In the genomic region with DNA sequence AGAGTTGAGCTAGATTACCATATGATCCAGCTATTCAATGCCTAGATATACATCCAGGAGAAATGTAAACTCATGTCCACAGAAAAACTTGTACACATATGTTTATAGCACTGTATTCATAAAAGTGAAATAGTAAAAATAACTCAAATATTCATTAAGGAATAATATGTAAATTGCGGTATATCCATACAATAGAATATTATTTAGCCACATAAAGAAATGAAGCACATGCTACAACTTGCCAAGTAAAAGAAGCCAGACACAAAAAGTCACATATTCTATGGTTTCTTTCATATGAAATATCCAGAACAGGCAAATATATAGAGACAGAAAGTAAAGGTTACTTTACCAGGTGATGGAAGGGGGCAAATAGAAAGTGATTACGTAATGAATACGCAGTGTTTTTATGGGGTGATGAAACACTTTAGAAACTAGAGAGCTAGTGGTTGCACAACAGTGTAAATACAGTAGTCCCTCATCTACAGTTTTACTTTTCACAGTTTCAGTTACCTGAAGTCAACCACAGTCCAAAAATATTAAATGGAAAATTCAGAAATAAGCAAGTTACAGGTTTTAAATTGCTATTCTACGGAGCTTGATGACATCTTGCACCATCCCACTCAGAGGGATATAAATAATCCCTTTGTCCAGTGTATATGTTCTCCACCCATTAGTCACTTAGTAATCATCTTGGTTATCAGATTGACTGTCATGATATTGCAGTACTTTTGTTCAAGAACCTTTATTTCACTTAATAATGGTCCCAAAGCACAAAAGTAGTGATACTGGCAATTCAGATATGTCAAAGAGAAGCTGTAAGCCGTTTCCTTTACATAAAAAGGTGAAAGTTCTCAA, we compare ENCODE assay signal across 13 cellular contexts.
DNase-seq lines count a peak whose midpoint lies in the region; ATAC-seq, FAIRE-seq and TF ChIP-seq lines count a peak whose summit lies in the region.
"Had no signal": no experiment of that assay in that cellular context is flagged by ENCODE, and none has a peak within 500 bp of the region (broad histone marks: within the 10 kb centered on the region; RNA-seq: fewer than 3 reads in every experiment).

No MANE protein-coding gene starts in this region.

- H3K4me1 ChIP-seq in transverse colon, result peaks cover 0 to 6% (median 2%) of the 10 kb centered on the region in 4 donors

- no peak for FAIRE-seq in bronchial epithelial cell (lab: Jason Lieb, UNC)

- peaks cover 53% of the 10 kb centered on the region for H3K4me1 Mint-ChIP-seq in stimulated activated naive CD8-positive, alpha-beta T cell treated with anti-CD3 and anti-CD28 coated beads, Interleukin-15, amount 100 ng/mL, for 72 hours

- in situ Hi-C loops in transverse colon (cut with MboI; ENCODE audit: low pct_ligation_motif_present in 1 of 4, low pct_unique_long_range_greater_than_20kb in 1 of 4, low sequenced_read_pairs in 3 of 4), result loop anchor here in 2 of 4 donors (25.0 kb wide), 1 partner anchor 372 kb away; no protein-coding TSS in a partner anchor

- peaks cover 11 to 12% of the 10 kb centered on the region in 2 donors for H3K9me3 Mint-ChIP-seq in stimulated activated naive CD8-positive, alpha-beta T cell treated with anti-CD3 and anti-CD28 coated beads, Interleukin-15, amount 100 ng/mL, for 72 hours

- no peak for TF ChIP-seq EP300 in transverse colon (IDR thresholded peaks at IDR 0.05; ENCODE audit: low read depth)

- H3K27ac Mint-ChIP-seq in stimulated activated naive CD8-positive, alpha-beta T cell treated with anti-CD3 and anti-CD28 coated beads, Interleukin-15, amount 100 ng/mL, for 72 hours, result peak overlapping the region in 1 of 2 donors; percentile 50
- H3K27ac Mint-ChIP-seq: activated CD8-positive, alpha-beta memory T cell treated with anti-CD3 and anti-CD28 coated beads, Interleukin-2, amount 10 ng/mL, durations not matched to agents 7 days and 5 days; B cell had no signal

- H3K27me3 Mint-ChIP-seq in stimulated activated naive CD8-positive, alpha-beta T cell treated with anti-CD3 and anti-CD28 coated beads, Interleukin-15, amount 100 ng/mL, for 72 hours, result no peaks in the 10 kb centered on the region
- H3K27me3 Mint-ChIP-seq: activated CD8-positive, alpha-beta memory T cell treated with anti-CD3 and anti-CD28 coated beads, Interleukin-2, amount 10 ng/mL, durations not matched to agents 7 days and 5 days; B cell; naive thymus-derived CD8-positive, alpha-beta T cell had no signal

- intact Hi-C loops in transverse colon (cut with DNase I; ENCODE audit: low total_unique reads), result no loop called here

- H3K27me3 ChIP-seq in bronchial epithelial cell (ENCODE audit: control insufficient read depth, insufficient read depth, low read length), result no peaks in the 10 kb centered on the region
- H3K27me3 ChIP-seq in transverse colon, result no peaks in the 10 kb centered on the region

- no peaks in the 10 kb centered on the region for H3K36me3 ChIP-seq in bronchial epithelial cell (ENCODE audit: control insufficient read depth, insufficient read depth, low read length)
- H3K36me3 ChIP-seq in transverse colon, result no peaks in the 10 kb centered on the region

- H3K4me3 ChIP-seq in bronchial epithelial cell (ENCODE audit: low read depth, low read length) (no peak overlapping the region), transverse colon (no peak overlapping the region)

- peak overlapping the region in 1 of 2 donors; percentile 13 for H3K4me3 Mint-ChIP-seq in stimulated activated naive CD8-positive, alpha-beta T cell treated with anti-CD3 and anti-CD28 coated beads, Interleukin-15, amount 100 ng/mL, for 72 hours
- H3K4me3 Mint-ChIP-seq: activated CD8-positive, alpha-beta memory T cell treated with anti-CD3 and anti-CD28 coated beads, Interleukin-2, amount 10 ng/mL, durations not matched to agents 7 days and 5 days; B cell; naive thymus-derived CD8-positive, alpha-beta T cell had no signal

- 81 to 84% methylated on average over 5 of the region's 5 CpGs for WGBS in transverse colon (ENCODE audit: low coverage in 1 of 2), 2 donors

- DNase-seq in stimulated activated naive CD8-positive, alpha-beta T cell treated with anti-CD3 and anti-CD28 coated beads, Interleukin-15, amount 100 ng/mL, for 72 hours, result no peak
- no peak for DNase-seq in stimulated activated naive CD8-positive, alpha-beta T cell treated with anti-CD3 and anti-CD28 coated beads, Interleukin-15, Interleukin-2, amounts not matched to agents 100 U/mL and 50 U/mL, for 24 hours
- DNase-seq in HuH-7 (ENCODE audit: low spot score) (peak; percentile 17), bronchial epithelial cell (ENCODE audit: low read depth) (peak; percentile 64), transverse colon (no peak), GM20000 (ENCODE audit: low spot score) (no peak), pons (ENCODE audit: low spot score) (no peak)
- no peak for DNase-seq in stimulated activated CD4-positive, alpha-beta T cell treated with anti-CD3 and anti-CD28 coated beads, Interleukin-4, amount 100 ng/mL, for 4 hours
- DNase-seq: activated CD8-positive, alpha-beta memory T cell treated with anti-CD3 and anti-CD28 coated beads, Interleukin-2, amount 10 ng/mL, durations not matched to agents 7 days and 5 days; naive thymus-derived CD8-positive, alpha-beta T cell; NCI-H1105 treated with DMSO at 0.1 percent for 48 hours; SHP77 treated with DMSO at 0.1 percent for 48 hours had no signal

- ATAC-seq in stimulated activated naive CD8-positive, alpha-beta T cell treated with anti-CD3 and anti-CD28 coated beads, Interleukin-15, amount 100 ng/mL, for 72 hours, result peak; percentile 92
- no peak for ATAC-seq in stimulated activated naive CD8-positive, alpha-beta T cell treated with anti-CD3 and anti-CD28 coated beads, Interleukin-15, Interleukin-2, amounts not matched to agents 100 U/mL and 50 U/mL, for 24 hours
- ATAC-seq: activated CD8-positive, alpha-beta memory T cell treated with anti-CD3 and anti-CD28 coated beads, Interleukin-2, amount 10 ng/mL, durations not matched to agents 7 days and 5 days; naive thymus-derived CD8-positive, alpha-beta T cell had no signal

- no peak for TF ChIP-seq POLR2A in transverse colon (IDR thresholded peaks at IDR 0.05)

- H3K27ac ChIP-seq in transverse colon, result no peak overlapping the region

- TF ChIP-seq CTCF in bronchial epithelial cell (IDR thresholded peaks at IDR 0.05; ENCODE audit: insufficient read depth, low read length, severe bottlenecking) (no peak), transverse colon (IDR thresholded peaks at IDR 0.05) (no peak), GM20000 (IDR thresholded peaks at IDR 0.05; ENCODE audit: extremely low read depth, missing control alignments) (no peak)

- H3K9me3 ChIP-seq in transverse colon, result no peaks in the 10 kb centered on the region

Comparison
In these comparisons a context has a peak if more than half of its experiments do, and no peak if none do; other contexts are left out.
1. DNase-seq: peak in HuH-7 (single experiment) and bronchial epithelial cell (single experiment); none in stimulated activated naive CD8-positive, alpha-beta T cell treated with anti-CD3 and anti-CD28 coated beads, Interleukin-15, amount 100 ng/mL, for 72 hours (0 of 2), stimulated activated naive CD8-positive, alpha-beta T cell treated with anti-CD3 and anti-CD28 coated beads, Interleukin-15, Interleukin-2, amounts not matched to agents 100 U/mL and 50 U/mL, for 24 hours (single experiment), stimulated activated CD4-positive, alpha-beta T cell treated with anti-CD3 and anti-CD28 coated beads, Interleukin-4, amount 100 ng/mL, for 4 hours (0 of 2), transverse colon (single experiment), GM20000 (single experiment) and pons (single experiment).